ENCODE assay signal across 19 cellular contexts in genomic region chr18:24914685-24915267, GRCh38.
DNase-seq lines count a peak whose midpoint lies in the region; ATAC-seq and TF ChIP-seq lines count a peak whose summit lies in the region.
"Had no signal": no experiment of that assay in that cellular context is flagged by ENCODE, and none has a peak within 500 bp of the region (broad histone marks: within the 10 kb centered on the region; RNA-seq: fewer than 3 reads in every experiment).

No MANE protein-coding gene starts in this region.

- no peak overlapping the region for H4K5ac ChIP-seq in mesendoderm (ENCODE audit: low read length)

- H2BK5ac ChIP-seq in mesendoderm (ENCODE audit: low read length), result peak overlapping the region; percentile 66

- H2BK15ac ChIP-seq in mesendoderm (replicated peaks; ENCODE audit: low read depth), result no peak overlapping the region

- H3K4ac ChIP-seq in mesendoderm (ENCODE audit: low read depth, low read length), result no peak overlapping the region

- H3K79me2 ChIP-seq in OCI-LY7 (ENCODE audit: insufficient read depth, low read depth, low read length) (no peaks in the 10 kb centered on the region), mesendoderm (ENCODE audit: control insufficient read depth, insufficient read depth, low read length) (no peaks in the 10 kb centered on the region)

- no peaks in the 10 kb centered on the region for H3K9me3 Mint-ChIP-seq in endodermal cell

- H3K79me1 ChIP-seq in mesendoderm (ENCODE audit: low read length), result no peaks in the 10 kb centered on the region

- peak overlapping the region; percentile 61 for H2BK120ac ChIP-seq in mesendoderm (ENCODE audit: low read depth, low read length)

- WGBS in endodermal cell (ENCODE audit: insufficient coverage in 1 of 2, insufficient read length in 1 of 2), 2 experiments, result 89 to 91% methylated on average over 7 to 9 of the region's 9 CpGs
- no CpG with 5 or more reads among the region's 9 CpGs for WGBS in mesendoderm (ENCODE audit: extremely low coverage, insufficient coverage, low lambda C conversion rate)
- 79 to 96% methylated on average over 9 of the region's 9 CpGs for WGBS in testis, 2 donors

- POLR2A ChIA-PET in OCI-LY7 (lab: Charles Lee), result interaction anchor here (0.6 to 1.6 kb wide), 5 partner anchors 14 to 358 kb away, joined by 3 to 5 read pairs (median 4); no protein-coding TSS in a partner anchor

- H3K27me3 ChIP-seq in H7 (ENCODE audit: control insufficient read depth, insufficient read depth, low read length), result no peaks in the 10 kb centered on the region
- no peaks in the 10 kb centered on the region for H3K27me3 ChIP-seq in endodermal cell (ENCODE audit: control insufficient read depth, insufficient read depth, low read length, poor library complexity, severe bottlenecking)
- no peaks in the 10 kb centered on the region for H3K27me3 ChIP-seq in mesendoderm (ENCODE audit: insufficient read depth, low read length, poor library complexity)
- no peaks in the 10 kb centered on the region for H3K27me3 ChIP-seq in testis

- intact Hi-C loops in OCI-LY7 (cut with micrococcal nuclease; ENCODE audit: unreplicated experiment), result loop anchor here (10.0 kb wide), 1 partner anchor 600 kb away; no protein-coding TSS in a partner anchor
- intact Hi-C loops in testis (cut with DNase I; ENCODE audit: low total_unique reads), result no loop called here

- H3K23ac ChIP-seq in mesendoderm (ENCODE audit: low read length), result no peak overlapping the region

- H2AFZ ChIP-seq in OCI-LY7 (ENCODE audit: low read length), result peak overlapping the region; percentile 63

- H3K4me3 Mint-ChIP-seq in endodermal cell, result no peak overlapping the region
- H3K4me3 Mint-ChIP-seq: CD4-positive, CD25-positive, alpha-beta regulatory T cell had no signal

- H3K4me3 ChIP-seq in H7 (ENCODE audit: insufficient read depth, low read depth, low read length) (no peak overlapping the region), OCI-LY7 (ENCODE audit: low read depth, low read length, poor library complexity, severe bottlenecking) (no peak overlapping the region), endodermal cell (ENCODE audit: low read length) (no peak overlapping the region), mesendoderm (ENCODE audit: low read length) (no peak overlapping the region), testis (no peak overlapping the region)

- no peaks in the 10 kb centered on the region for H3K9me2 ChIP-seq in OCI-LY7 (ENCODE audit: insufficient read depth, low read length)
- H3K9me2 ChIP-seq: SK-N-SH had no signal

- H3K4me2 ChIP-seq in OCI-LY7 (ENCODE audit: low read length), result peak overlapping the region; percentile 53
- no peak overlapping the region for H3K4me2 ChIP-seq in mesendoderm (ENCODE audit: low read length)
- H3K4me2 ChIP-seq: SK-N-SH had no signal

- H3K9ac ChIP-seq in endodermal cell (ENCODE audit: extremely low read depth, low read length, poor library complexity, severe bottlenecking) (no peak overlapping the region), mesendoderm (ENCODE audit: low read length) (no peak overlapping the region)
- H3K9ac ChIP-seq: SK-N-SH had no signal

- H3K27ac ChIP-seq in OCI-LY7 (ENCODE audit: low read depth, low read length, poor library complexity, severe bottlenecking) (peak overlapping the region; percentile 43), endodermal cell (ENCODE audit: low read depth, low read length) (no peak overlapping the region), mesendoderm (ENCODE audit: low read depth, low read length) (no peak overlapping the region), testis (no peak overlapping the region)
- H3K27ac ChIP-seq: RWPE1 had no signal

- peak overlapping the region; percentile 54 for H3K27ac Mint-ChIP-seq in endodermal cell
- H3K27ac Mint-ChIP-seq: CD4-positive, CD25-positive, alpha-beta regulatory T cell had no signal

- no peaks in the 10 kb centered on the region for H4K20me1 ChIP-seq in OCI-LY7 (ENCODE audit: insufficient read depth, low read length)

- H3K4me1 ChIP-seq in OCI-LY7 (ENCODE audit: insufficient read depth, low read length, poor library complexity, severe bottlenecking) (peaks cover 53% of the 10 kb centered on the region), endodermal cell (ENCODE audit: control insufficient read depth, insufficient read depth, low read length) (peaks cover 35% of the 10 kb centered on the region), mesendoderm (ENCODE audit: control insufficient read depth, low read depth, low read length) (peaks cover 19% of the 10 kb centered on the region), testis (no peaks in the 10 kb centered on the region)

- H3K27me3 Mint-ChIP-seq in endodermal cell (ENCODE audit: insufficient read depth), result peaks cover 3% of the 10 kb centered on the region

- H3K9me3 ChIP-seq in OCI-LY7 (ENCODE audit: low read length), result no peaks in the 10 kb centered on the region
- H3K9me3 ChIP-seq in endodermal cell (ENCODE audit: control insufficient read depth, low read length), result no peaks in the 10 kb centered on the region
- no peaks in the 10 kb centered on the region for H3K9me3 ChIP-seq in testis
- H3K9me3 ChIP-seq: SK-N-SH had no signal

- no peak overlapping the region for H4K8ac ChIP-seq in mesendoderm (ENCODE audit: low read depth, low read length)

- H3K36me3 Mint-ChIP-seq in endodermal cell (ENCODE audit: low read depth), result no peaks in the 10 kb centered on the region
- H3K36me3 Mint-ChIP-seq: CD4-positive, CD25-positive, alpha-beta regulatory T cell had no signal

- peaks cover 61% of the 10 kb centered on the region for H3K4me1 Mint-ChIP-seq in endodermal cell
- H3K4me1 Mint-ChIP-seq: CD4-positive, CD25-positive, alpha-beta regulatory T cell had no signal

- TF ChIP-seq CTCF in OCI-LY7 (conservative IDR thresholded peaks at IDR 0.05; ENCODE audit: low read length) (no peak), endodermal cell (conservative IDR thresholded peaks at IDR 0.05) (no peak), testis (IDR thresholded peaks at IDR 0.05) (no peak)

- peak; percentile 21 for DNase-seq in H7
- DNase-seq in OCI-LY7 (ENCODE audit: low spot score), result peak; percentile 66
- DNase-seq in endodermal cell, result no peak
- no peak for DNase-seq in mesendoderm
- no peak for DNase-seq in cerebellum (ENCODE audit: low spot score)
- DNase-seq in testis, result no peak
- DNase-seq: CD4-positive, CD25-positive, alpha-beta regulatory T cell; DMS79 treated with DMSO at 0.1 percent for 48 hours; MV-4-11; NCI-H1694; NCI-H2081; NCI-H2171; NCI-H345; NCI-H524; SIG-M5 had no signal

- H3K18ac ChIP-seq in mesendoderm (ENCODE audit: low read length), result no peak overlapping the region

- no TSS peak for BruUV-seq in OCI-LY7 (replicated peaks; lab: Mats Ljungman, UMichigan)

- peak overlapping the region; percentile 15 for H2AK5ac ChIP-seq in mesendoderm (ENCODE audit: low read length)

- no peak for TF ChIP-seq POLR2A in testis (IDR thresholded peaks at IDR 0.05)

- H3K56ac ChIP-seq in mesendoderm (ENCODE audit: low read length), result peak overlapping the region; percentile 74

- H3K36me3 ChIP-seq in H7 (replicated peaks; ENCODE audit: control insufficient read depth, insufficient read depth, low read length), result no peaks in the 10 kb centered on the region
- H3K36me3 ChIP-seq in OCI-LY7 (ENCODE audit: insufficient read depth, low read length), result no peaks in the 10 kb centered on the region
- no peaks in the 10 kb centered on the region for H3K36me3 ChIP-seq in endodermal cell (ENCODE audit: control insufficient read depth, insufficient read depth, low read length)
- no peaks in the 10 kb centered on the region for H3K36me3 ChIP-seq in mesendoderm (ENCODE audit: control insufficient read depth, insufficient read depth, low read length)
- H3K36me3 ChIP-seq in testis (ENCODE audit: low read depth, missing control alignments), result no peaks in the 10 kb centered on the region

- ATAC-seq in HG03025 (IDR thresholded peaks at IDR 0.05; ENCODE audit: low FRiP score, unreplicated experiment), result no peak
- ATAC-seq: HCT116 had no signal

- CTCF ChIA-PET in OCI-LY7 (lab: Charles Lee; ENCODE audit: unreplicated experiment), result no interaction called here

Comparison
In these comparisons a context has a peak if more than half of its experiments do, and no peak if none do; other contexts are left out.
1. DNase-seq: peak in H7 (single experiment) and OCI-LY7 (single experiment); none in endodermal cell (single experiment), mesendoderm (single experiment), cerebellum (single experiment) and testis (single experiment).